Comparison of ENCODE assay signal across 22 cellular contexts in the genomic region with DNA sequence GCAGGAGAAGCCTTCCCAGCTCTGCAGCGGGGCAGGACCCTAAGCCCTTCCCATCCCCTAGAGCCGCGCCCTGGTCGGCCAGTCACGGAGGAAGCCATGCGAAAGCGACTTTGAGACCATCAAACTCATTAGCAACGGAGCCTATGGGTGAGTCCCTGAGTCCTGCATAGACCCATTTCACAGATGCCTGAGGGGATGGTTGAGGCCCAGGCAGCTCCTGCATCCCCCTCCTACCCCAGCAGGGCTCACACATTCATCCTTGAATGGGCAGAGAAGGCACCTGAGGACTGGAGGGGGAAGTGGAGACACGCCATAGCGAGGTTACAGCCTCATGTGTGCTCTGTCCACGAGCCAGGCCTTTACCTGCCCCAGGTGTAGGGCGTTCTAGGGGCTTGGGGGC. TPM values are rescaled to one million over a fixed set of nuclear protein-coding genes. Genes with fewer than 3 reads are reported as not detected.
DNase-seq lines count a peak whose midpoint lies in the region; ATAC-seq, FAIRE-seq and TF ChIP-seq lines count a peak whose summit lies in the region.
"Had no signal": no experiment of that assay in that cellular context is flagged by ENCODE, and none has a peak within 500 bp of the region (broad histone marks: within the 10 kb centered on the region; RNA-seq: fewer than 3 reads in every experiment).

No MANE protein-coding gene starts in this region.

- TF ChIP-seq EP300 in K562 (IDR thresholded peaks at IDR 0.05; ENCODE audit: low read length): no peak

- POLR2A ChIA-PET in RWPE1 (lab: Yijun Ruan, JAX; ENCODE audit: low non-redundant PET): no interaction called here
- POLR2A ChIA-PET in K562 (lab: Yijun Ruan, JAX): interaction anchor here (1.0 to 1.7 kb wide), 2 partner anchors 11 to 13 kb away, joined by 3 to 5 read pairs; no protein-coding TSS in a partner anchor

- H3K4me1 ChIP-seq in K562 (replicated peaks in 1 of 2; ENCODE audit: control insufficient read depth in 2 of 2, insufficient read depth in 2 of 2, low read length in 2 of 2): peaks cover 0 to 8% of the 10 kb centered on the region in 2 experiments; a peak in 2 of 5 replicates
- peaks cover 11 to 16% of the 10 kb centered on the region in 2 experiments for H3K4me1 ChIP-seq in neutrophil (ENCODE audit: control insufficient read depth in 1 of 2, insufficient read depth in 1 of 2, low read depth in 1 of 2, low read length in 1 of 2)
- H3K4me1 ChIP-seq: BLaER1, Caco-2 had no signal

- H3K9me3 ChIP-seq in K562 (replicated peaks; ENCODE audit: control insufficient read depth, insufficient read depth, low read depth, low read length): no peaks in the 10 kb centered on the region
- peaks cover 3% of the 10 kb centered on the region for H3K9me3 ChIP-seq in neutrophil
- H3K9me3 ChIP-seq: BLaER1, Caco-2 had no signal

- FAIRE-seq in K562 (lab: Jason Lieb, UNC) (no peak), GM12892 (lab: Jason Lieb, UNC) (no peak)
- FAIRE-seq: RCC 7860 had no signal

- H3K27ac Mint-ChIP-seq in stimulated activated memory B cell treated with anti-CD40 and anti-IgM and Interleukin-4, amounts not matched to agents 10 μg/mL and 1 μg/mL and 100 μg/mL, for 72 hours: no peak overlapping the region
- H3K27ac Mint-ChIP-seq: CD4-positive, alpha-beta memory T cell had no signal

- peak overlapping the region in 1 of 2 experiments; percentile 50; a peak in 2 of 4 replicates for H3K9ac ChIP-seq in K562 (ENCODE audit: insufficient read depth in 1 of 2, low read depth in 2 of 2, low read length in 2 of 2)
- H3K9ac ChIP-seq: BLaER1 had no signal

- H3K36me3 ChIP-seq in K562 (ENCODE audit: control insufficient read depth, insufficient read depth, low read length) (peaks cover 51% of the 10 kb centered on the region; the same call in 2 of the 3 replicates), neutrophil (peaks cover 98% of the 10 kb centered on the region)

- H3K9me3 Mint-ChIP-seq in stimulated activated memory B cell treated with anti-CD40 and anti-IgM and Interleukin-4, amounts not matched to agents 10 μg/mL and 1 μg/mL and 100 μg/mL, for 72 hours: no peaks in the 10 kb centered on the region
- H3K9me3 Mint-ChIP-seq: CD4-positive, alpha-beta memory T cell had no signal

- no peaks in the 10 kb centered on the region for H3K9me1 ChIP-seq in K562 (ENCODE audit: control insufficient read depth, insufficient read depth, low read length)

- intact Hi-C loops in K562 (cut with micrococcal nuclease): no loop called here

- peak overlapping the region; percentile 29 for H3K27ac ChIP-seq in RWPE1
- no peak overlapping the region for H3K27ac ChIP-seq in K562 (ENCODE audit: extremely low read depth, low read depth, low read length)
- peak overlapping the region; percentile 73 for H3K27ac ChIP-seq in neutrophil
- H3K27ac ChIP-seq: BLaER1 had no signal

- no peak for ATAC-seq in K562
- no peak for ATAC-seq in stimulated activated memory B cell treated with anti-CD40 and anti-IgM and Interleukin-4, amounts not matched to agents 10 μg/mL and 1 μg/mL and 100 μg/mL, for 72 hours
- ATAC-seq: Right ventricle myocardium inferior had no signal

- 94% methylated on average over 12 of the region's 12 CpGs for WGBS in K562 (ENCODE audit: insufficient coverage, low coverage, missing lambda C conversion rate)

- H4K20me1 ChIP-seq in K562 (replicated peaks; ENCODE audit: control insufficient read depth, insufficient read depth, low read length): 0 out of 2 replicates have a peak, but pooled peaks cover 4% of the 10 kb centered on the region

- TF ChIP-seq POLR2A in K562 (conservative IDR thresholded peaks at IDR 0.05) (no peak), GM12892 (IDR thresholded peaks at IDR 0.05; ENCODE audit: low read depth, low read length) (no peak)

- CTCF ChIA-PET in RWPE1 (lab: Yijun Ruan, JAX) (interaction anchor here (0.8 kb wide), 1 partner anchor 337 kb away, joined by 4 read pairs; no protein-coding TSS in a partner anchor), K562 (lab: Yijun Ruan, JAX; ENCODE audit: low intra/inter-chr PET ratio) (no interaction called here)

- no peaks in the 10 kb centered on the region for H3K79me2 ChIP-seq in K562 (ENCODE audit: control insufficient read depth, insufficient read depth, low read length)

- H3K27me3 Mint-ChIP-seq in stimulated activated memory B cell treated with anti-CD40 and anti-IgM and Interleukin-4, amounts not matched to agents 10 μg/mL and 1 μg/mL and 100 μg/mL, for 72 hours: no peaks in the 10 kb centered on the region
- H3K27me3 Mint-ChIP-seq: CD4-positive, alpha-beta memory T cell had no signal

- H3K4me3 ChIP-seq in K562 (no peak overlapping the region), neutrophil (ENCODE audit: low read depth in 1 of 2, low read length in 1 of 2) (no peak overlapping the region)
- H3K4me3 ChIP-seq: BLaER1 had no signal

- H3K27me3 ChIP-seq in K562 (ENCODE audit: control insufficient read depth in 2 of 2, insufficient read depth in 2 of 2, low read length in 2 of 2): no peaks in the 10 kb centered on the region
- H3K27me3 ChIP-seq in neutrophil: no peaks in the 10 kb centered on the region
- H3K27me3 ChIP-seq: BLaER1 had no signal

- TF ChIP-seq CTCF in RWPE1 (conservative IDR thresholded peaks at IDR 0.05; ENCODE audit: low read depth) (no peak), K562 (IDR thresholded peaks at IDR 0.05 in 2 of 3, conservative IDR thresholded peaks at IDR 0.05 in 1 of 3; ENCODE audit: insufficient read depth in 2 of 3, low read depth in 1 of 3, low read length in 3 of 3) (no peak), neutrophil (IDR thresholded peaks at IDR 0.05) (no peak)

- TF ChIP-seq RAD21 in K562 (CRISPR knock-in tag; conservative IDR thresholded peaks at IDR 0.05 in 1 of 2, IDR thresholded peaks at IDR 0.05 in 1 of 2): no peak

- no peak overlapping the region for H2AFZ ChIP-seq in K562 (ENCODE audit: low read depth, low read length)

- no peak for DNase-seq in RWPE1 (ENCODE audit: low spot score)
- DNase-seq in K562 (ENCODE audit: extremely low read depth in 1 of 4, low spot score in 3 of 4): no peak
- no peak for DNase-seq in GM12892 (ENCODE audit: insufficient read length)
- DNase-seq: ACHN; Caco-2; CD4-positive, alpha-beta memory T cell; DMS 273 treated with DMSO at 0.1 percent for 48 hours; DMS79 treated with DMSO at 0.1 percent for 48 hours; H7; KBM-7; MM.1S; NCI-H1048; NCI-H1417 treated with DMSO at 0.1 percent for 48 hours; NCI-H187; NCI-H446 treated with DMSO at 0.1 percent for 48 hours; NCI-H526 treated with DMSO at 0.1 percent for 48 hours had no signal

- BruUV-seq in K562 (replicated peaks; lab: Mats Ljungman, UMichigan): no TSS peak

- no peak overlapping the region for H3K4me2 ChIP-seq in K562 (ENCODE audit: insufficient read depth, low read length)
- H3K4me2 ChIP-seq: BLaER1 had no signal

- in situ Hi-C loops in K562 (cut with MboI): no loop called here

- H3K4me1 Mint-ChIP-seq in stimulated activated memory B cell treated with anti-CD40 and anti-IgM and Interleukin-4, amounts not matched to agents 10 μg/mL and 1 μg/mL and 100 μg/mL, for 72 hours: no peaks in the 10 kb centered on the region

- H3K4me3 Mint-ChIP-seq in stimulated activated memory B cell treated with anti-CD40 and anti-IgM and Interleukin-4, amounts not matched to agents 10 μg/mL and 1 μg/mL and 100 μg/mL, for 72 hours: no peak overlapping the region
- H3K4me3 Mint-ChIP-seq: CD4-positive, alpha-beta memory T cell had no signal

- peaks cover 56% of the 10 kb centered on the region for H3K36me3 Mint-ChIP-seq in stimulated activated memory B cell treated with anti-CD40 and anti-IgM and Interleukin-4, amounts not matched to agents 10 μg/mL and 1 μg/mL and 100 μg/mL, for 72 hours

RNA-seq across cellular contexts. Expression of gene PIK3R2, which starts 24.2 kb away (rescaled TPM):
- total RNA-seq in K562 (2011; cell fraction: chromatin; rRNA removed; ENCODE audit: low replicate concordance): 17.4 and 45.8 TPM in 2 replicates
- total RNA-seq in K562 (2011; cell fraction: nucleolus; rRNA removed): 15.9 and 22.2 TPM in 2 replicates
- total RNA-seq in K562 (2011; cell fraction: nucleoplasm; rRNA removed): 10.8 and 13.3 TPM in 2 replicates
- 10.8 and 15.3 TPM in 2 replicates for total RNA-seq in K562 (2014; rRNA removed)
- total RNA-seq in K562 (2014; rRNA removed; fragmentation: Illumina TruSeq; extraction: Trizol): 3.3 and 4.7 TPM in 2 replicates
- 6.6 and 6.8 TPM in 2 replicates for total RNA-seq in K562 (2015; rRNA removed; fragmentation: Illumina TruSeq; extraction: Trizol)
- total RNA-seq in K562 (2021): 37.9 and 41.2 TPM in 2 replicates
- 5.3 and 7.8 TPM in 2 replicates for polyA plus RNA-seq in K562 (2011; rRNA removed)
- 5.8 and 9.6 TPM in 2 replicates for polyA plus RNA-seq in K562 (2011; cell fraction: cytosol; rRNA removed)
- 15.7 and 21.7 TPM in 2 replicates for polyA plus RNA-seq in K562 (2011; cell fraction: nucleus; rRNA removed)
- polyA plus RNA-seq in K562 (2012): 16.2 and 18.1 TPM in 2 replicates
- polyA plus RNA-seq in K562 (2014; fragmentation: Illumina TruSeq; extraction: Trizol): 1.5 and 1.6 TPM in 2 replicates
- polyA plus RNA-seq in K562 (2014; fragmentation: Nextera tagmentation; extraction: Ambion mirVana): under 1 TPM; 0.39 to 0.65 TPM
- polyA plus RNA-seq in K562 (2014; rRNA removed): 6.1 and 14.0 TPM in 2 replicates
- 4.9 and 5.2 TPM in 2 replicates for polyA minus RNA-seq in K562 (2011; rRNA and poly(A)+ RNA removed)
- 19.0 and 26.3 TPM in 2 replicates for polyA minus RNA-seq in K562 (2011; cell fraction: cytosol; rRNA and poly(A)+ RNA removed)
- polyA minus RNA-seq in K562 (2011; cell fraction: nucleus; rRNA and poly(A)+ RNA removed): 5.9 and 12.0 TPM in 2 replicates
- 4.0 TPM for polyA plus RNA-seq in GM12892 (2012; ENCODE audit: missing spikeins)

RNA-seq across cellular contexts. Expression of gene MAST3, which starts 31.2 kb away (rescaled TPM):
- total RNA-seq in K562 (2011; cell fraction: chromatin; rRNA removed; ENCODE audit: low replicate concordance): 13.6 and 45.1 TPM in 2 replicates
- total RNA-seq in K562 (2011; cell fraction: nucleolus; rRNA removed): 19.7 and 22.0 TPM in 2 replicates
- 15.4 and 16.2 TPM in 2 replicates for total RNA-seq in K562 (2011; cell fraction: nucleoplasm; rRNA removed)
- total RNA-seq in K562 (2014; rRNA removed) (2.4 and 3.4 TPM in 2 replicates), K562 (2014; rRNA removed; fragmentation: Illumina TruSeq; extraction: Trizol) (0.99 and 1.3 TPM in 2 replicates), K562 (2015; rRNA removed; fragmentation: Illumina TruSeq; extraction: Trizol) (1.7 and 2.0 TPM in 2 replicates), K562 (2021) (9.9 and 11.8 TPM in 2 replicates)
- polyA plus RNA-seq in K562 (2011; rRNA removed) (1.5 and 2.9 TPM in 2 replicates), K562 (2014; fragmentation: Illumina TruSeq; extraction: Trizol) (3.4 and 4.2 TPM in 2 replicates), K562 (2014; fragmentation: Nextera tagmentation; extraction: Ambion mirVana) (1 to 10 TPM in 1 of 2 experiments, under 1 TPM in 1; 0.94 to 2.5 TPM), K562 (2014; rRNA removed) (3.4 and 3.7 TPM in 2 replicates)
- 1.7 and 2.2 TPM in 2 replicates for polyA plus RNA-seq in K562 (2011; cell fraction: cytosol; rRNA removed)
- polyA plus RNA-seq in K562 (2011; cell fraction: nucleus; rRNA removed): 8.8 and 12.1 TPM in 2 replicates
- polyA plus RNA-seq in K562 (2012): 4.2 and 5.1 TPM in 2 replicates
- 2.1 and 2.3 TPM in 2 replicates for polyA minus RNA-seq in K562 (2011; rRNA and poly(A)+ RNA removed)
- 5.7 and 6.8 TPM in 2 replicates for polyA minus RNA-seq in K562 (2011; cell fraction: cytosol; rRNA and poly(A)+ RNA removed)
- 6.5 and 6.8 TPM in 2 replicates for polyA minus RNA-seq in K562 (2011; cell fraction: nucleus; rRNA and poly(A)+ RNA removed)
- 7.8 TPM for polyA plus RNA-seq in GM12892 (2012; ENCODE audit: missing spikeins)

RNA-seq across cellular contexts. Expression of gene IL12RB1, which starts 42.1 kb away (rescaled TPM):
- total RNA-seq in K562 (2011; cell fraction: chromatin; rRNA removed; ENCODE audit: low replicate concordance): not detected in 2 replicates
- total RNA-seq in K562 (2011; cell fraction: nucleolus; rRNA removed): not detected in 2 replicates
- not detected in 2 replicates for total RNA-seq in K562 (2011; cell fraction: nucleoplasm; rRNA removed)
- total RNA-seq in K562 (2014; rRNA removed) (not detected in 2 replicates), K562 (2014; rRNA removed; fragmentation: Illumina TruSeq; extraction: Trizol) (not detected in 2 replicates), K562 (2015; rRNA removed; fragmentation: Illumina TruSeq; extraction: Trizol) (not detected in 2 replicates), K562 (2021) (0.07 and 0.09 TPM in 2 replicates)
- polyA plus RNA-seq in K562 (2011; rRNA removed) (0.07 TPM in 1 of 2 replicates, not detected in the other), K562 (2014; fragmentation: Illumina TruSeq; extraction: Trizol) (not detected in 2 replicates), K562 (2014; fragmentation: Nextera tagmentation; extraction: Ambion mirVana) (under 1 TPM in 1 of 2 experiments, not detected in 1; 0.04 TPM), K562 (2014; rRNA removed) (0.05 TPM in 1 of 2 replicates, not detected in the other)
- 0.30 TPM in 1 of 2 replicates, not detected in the other for polyA plus RNA-seq in K562 (2011; cell fraction: cytosol; rRNA removed)
- polyA plus RNA-seq in K562 (2011; cell fraction: nucleus; rRNA removed): 0.09 TPM in 1 of 2 replicates, not detected in the other
- 0.09 and 0.10 TPM in 2 replicates for polyA plus RNA-seq in K562 (2012)
- not detected in 2 replicates for polyA minus RNA-seq in K562 (2011; rRNA and poly(A)+ RNA removed)
- not detected in 2 replicates for polyA minus RNA-seq in K562 (2011; cell fraction: cytosol; rRNA and poly(A)+ RNA removed)
- polyA minus RNA-seq in K562 (2011; cell fraction: nucleus; rRNA and poly(A)+ RNA removed): not detected in 2 replicates
- polyA plus RNA-seq in GM12892 (2012; ENCODE audit: missing spikeins): 8.3 TPM
- total RNA-seq: Caco-2, H7, SK-MEL-5 had no signal

RNA-seq across cellular contexts. Expression of gene IFI30, which starts 44.8 kb away (rescaled TPM):
- total RNA-seq in K562 (2011; cell fraction: chromatin; rRNA removed; ENCODE audit: low replicate concordance): 38.5 and 88.6 TPM in 2 replicates
- total RNA-seq in K562 (2011; cell fraction: nucleolus; rRNA removed): 187 and 195 TPM in 2 replicates
- total RNA-seq in K562 (2011; cell fraction: nucleoplasm; rRNA removed): 104 and 132 TPM in 2 replicates
- total RNA-seq in K562 (2014; rRNA removed): 109 and 168 TPM in 2 replicates
- total RNA-seq in K562 (2014; rRNA removed; fragmentation: Illumina TruSeq; extraction: Trizol): 56.6 and 63.7 TPM in 2 replicates
- total RNA-seq in K562 (2015; rRNA removed; fragmentation: Illumina TruSeq; extraction: Trizol): 74.3 and 78.9 TPM in 2 replicates
- total RNA-seq in K562 (2021): 103 and 119 TPM in 2 replicates
- 68.3 and 111 TPM in 2 replicates for polyA plus RNA-seq in K562 (2011; rRNA removed)
- 119 and 287 TPM in 2 replicates for polyA plus RNA-seq in K562 (2011; cell fraction: cytosol; rRNA removed)
- 39.3 and 70.8 TPM in 2 replicates for polyA plus RNA-seq in K562 (2011; cell fraction: nucleus; rRNA removed)
- polyA plus RNA-seq in K562 (2012): 58.1 and 113 TPM in 2 replicates
- 108 and 148 TPM in 2 replicates for polyA plus RNA-seq in K562 (2014; fragmentation: Illumina TruSeq; extraction: Trizol)
- polyA plus RNA-seq in K562 (2014; fragmentation: Nextera tagmentation; extraction: Ambion mirVana): 100 to 1,000 TPM; 343 to 430 TPM
- polyA plus RNA-seq in K562 (2014; rRNA removed): 129 and 166 TPM in 2 replicates
- 52.6 and 94.8 TPM in 2 replicates for polyA minus RNA-seq in K562 (2011; rRNA and poly(A)+ RNA removed)
- 53.2 and 63.4 TPM in 2 replicates for polyA minus RNA-seq in K562 (2011; cell fraction: cytosol; rRNA and poly(A)+ RNA removed)
- polyA minus RNA-seq in K562 (2011; cell fraction: nucleus; rRNA and poly(A)+ RNA removed): 10.0 and 11.3 TPM in 2 replicates
- polyA plus RNA-seq in GM12892 (2012; ENCODE audit: missing spikeins): 309 TPM
